1 cellular context compared by ENCODE assay signal in the genomic region with DNA sequence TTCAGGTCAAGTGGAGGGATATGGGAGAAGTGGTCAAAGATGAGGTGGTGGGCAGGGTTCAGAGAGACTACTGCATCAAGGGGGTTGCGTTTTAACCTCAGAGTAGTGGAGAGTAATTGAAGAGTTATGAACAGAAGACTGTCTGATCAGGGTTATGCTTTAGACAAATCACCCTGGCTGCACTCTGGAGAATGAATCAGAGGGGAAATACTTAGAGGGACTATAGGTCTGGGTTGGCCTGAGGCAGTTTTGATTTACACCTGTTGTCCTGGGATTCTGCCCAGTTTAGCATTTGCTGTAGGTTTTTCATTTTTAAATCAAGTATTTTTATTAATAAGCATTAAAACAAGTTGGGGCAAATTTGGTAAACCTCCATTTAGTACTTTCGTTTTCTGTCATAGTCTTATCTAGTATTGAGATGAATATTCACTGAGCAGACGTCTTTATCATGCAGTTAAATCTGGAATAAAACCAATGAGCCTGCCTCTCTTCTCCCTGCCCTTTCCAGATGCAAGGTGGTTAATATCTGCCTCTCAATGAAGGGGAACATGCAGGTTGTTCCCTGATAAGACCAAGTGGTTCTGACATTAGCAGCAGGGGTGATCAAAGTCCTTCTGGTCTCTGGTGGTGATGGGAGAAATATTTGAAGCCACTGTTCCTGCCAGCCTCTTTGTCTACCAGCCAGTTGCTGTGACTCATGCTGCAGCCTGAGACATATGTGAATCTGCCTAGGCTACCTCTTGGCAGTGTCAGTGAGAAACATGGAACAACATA.
TF ChIP-seq lines count a peak whose summit lies in the region.

No MANE protein-coding gene starts in this region.

TF ChIP-seq in HepG2, 621 proteins besides CTCF, POLR2A, EP300 and RAD21 (continued from another document and continues in another):
- TF ChIP-seq ZFP82 (CRISPR knock-in tag; IDR thresholded peaks at IDR 0.05; ENCODE audit: borderline replicate concordance) (no peak), HNRNPK (IDR thresholded peaks at IDR 0.05; ENCODE audit: low read depth, low read length, poor library complexity, severe bottlenecking) (no peak), ZNF530 (CRISPR knock-in tag; IDR thresholded peaks at IDR 0.05; ENCODE audit: low read depth) (no peak), ZNF777 (CRISPR knock-in tag; IDR thresholded peaks at IDR 0.05) (no peak), ZFP36L2 (CRISPR knock-in tag; IDR thresholded peaks at IDR 0.05) (no peak), ZMYM2 (CRISPR knock-in tag; IDR thresholded peaks at IDR 0.05) (no peak), ADNP (CRISPR knock-in tag; IDR thresholded peaks at IDR 0.05) (no peak), SOX6 (IDR thresholded peaks at IDR 0.05) (no peak), SOX6 (CRISPR knock-in tag; IDR thresholded peaks at IDR 0.05) (peak; percentile 16; the same call in 1 of the 2 replicates), HMG20A (CRISPR knock-in tag; IDR thresholded peaks at IDR 0.05; ENCODE audit: borderline replicate concordance) (peak; percentile 10; the same call in 1 of the 2 replicates), HNF4G (IDR thresholded peaks at IDR 0.05; ENCODE audit: borderline replicate concordance, low read depth, low read length) (peak; percentile 60; the same call in 1 of the 2 replicates), HNF4G (CRISPR knock-in tag; IDR thresholded peaks at IDR 0.05; ENCODE audit: borderline replicate concordance, low read depth) (no peak; the same call in 1 of the 2 replicates), ZNF563 (CRISPR knock-in tag; IDR thresholded peaks at IDR 0.05) (no peak), KMT2B (CRISPR knock-in tag; IDR thresholded peaks at IDR 0.05) (no peak), ZNF746 (CRISPR knock-in tag; IDR thresholded peaks at IDR 0.05) (no peak), ZFYVE20 (CRISPR knock-in tag; IDR thresholded peaks at IDR 0.05; ENCODE audit: borderline replicate concordance, low read depth) (no peak), FLYWCH1 (CRISPR knock-in tag; IDR thresholded peaks at IDR 0.05) (no peak), MTF2 (CRISPR knock-in tag; IDR thresholded peaks at IDR 0.05; ENCODE audit: borderline replicate concordance) (no peak), ZNF724P (CRISPR knock-in tag; IDR thresholded peaks at IDR 0.05; ENCODE audit: borderline replicate concordance) (no peak), ZNF792 (CRISPR knock-in tag; IDR thresholded peaks at IDR 0.05) (no peak), ZSCAN30 (CRISPR knock-in tag; IDR thresholded peaks at IDR 0.05) (no peak), ZNF547 (CRISPR knock-in tag; IDR thresholded peaks at IDR 0.05) (no peak), KLF11 (CRISPR knock-in tag; IDR thresholded peaks at IDR 0.05) (no peak), GATAD1 (CRISPR knock-in tag; IDR thresholded peaks at IDR 0.05) (no peak), ZNF891 (CRISPR knock-in tag; IDR thresholded peaks at IDR 0.05) (no peak), MED1 (CRISPR knock-in tag; IDR thresholded peaks at IDR 0.05) (peak; percentile 69), CENPX (CRISPR knock-in tag; IDR thresholded peaks at IDR 0.05) (no peak), NR3C1 (CRISPR knock-in tag; IDR thresholded peaks at IDR 0.05) (no peak), ZNF652 (CRISPR knock-in tag; IDR thresholded peaks at IDR 0.05; ENCODE audit: borderline replicate concordance, low read depth) (no peak)
- TF ChIP-seq, protein P1, sequence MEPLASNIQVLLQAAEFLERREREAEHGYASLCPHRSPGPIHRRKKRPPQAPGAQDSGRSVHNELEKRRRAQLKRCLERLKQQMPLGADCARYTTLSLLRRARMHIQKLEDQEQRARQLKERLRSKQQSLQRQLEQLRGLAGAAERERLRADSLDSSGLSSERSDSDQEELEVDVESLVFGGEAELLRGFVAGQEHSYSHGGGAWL (CRISPR knock-in tag; IDR thresholded peaks at IDR 0.05) = no peak
- TF ChIP-seq, protein P2, sequence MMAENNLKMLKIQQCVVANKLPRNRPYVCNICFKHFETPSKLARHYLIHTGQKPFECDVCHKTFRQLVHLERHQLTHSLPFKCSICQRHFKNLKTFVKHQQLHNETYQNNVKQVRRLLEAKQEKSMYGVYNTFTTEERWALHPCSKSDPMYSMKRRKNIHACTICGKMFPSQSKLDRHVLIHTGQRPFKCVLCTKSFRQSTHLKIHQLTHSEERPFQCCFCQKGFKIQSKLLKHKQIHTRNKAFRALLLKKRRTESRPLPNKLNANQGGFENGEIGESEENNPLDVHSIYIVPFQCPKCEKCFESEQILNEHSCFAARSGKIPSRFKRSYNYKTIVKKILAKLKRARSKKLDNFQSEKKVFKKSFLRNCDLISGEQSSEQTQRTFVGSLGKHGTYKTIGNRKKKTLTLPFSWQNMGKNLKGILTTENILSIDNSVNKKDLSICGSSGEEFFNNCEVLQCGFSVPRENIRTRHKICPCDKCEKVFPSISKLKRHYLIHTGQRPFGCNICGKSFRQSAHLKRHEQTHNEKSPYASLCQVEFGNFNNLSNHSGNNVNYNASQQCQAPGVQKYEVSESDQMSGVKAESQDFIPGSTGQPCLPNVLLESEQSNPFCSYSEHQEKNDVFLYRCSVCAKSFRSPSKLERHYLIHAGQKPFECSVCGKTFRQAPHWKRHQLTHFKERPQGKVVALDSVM (CRISPR knock-in tag; IDR thresholded peaks at IDR 0.05) = no peak
- TF ChIP-seq, protein P3, sequence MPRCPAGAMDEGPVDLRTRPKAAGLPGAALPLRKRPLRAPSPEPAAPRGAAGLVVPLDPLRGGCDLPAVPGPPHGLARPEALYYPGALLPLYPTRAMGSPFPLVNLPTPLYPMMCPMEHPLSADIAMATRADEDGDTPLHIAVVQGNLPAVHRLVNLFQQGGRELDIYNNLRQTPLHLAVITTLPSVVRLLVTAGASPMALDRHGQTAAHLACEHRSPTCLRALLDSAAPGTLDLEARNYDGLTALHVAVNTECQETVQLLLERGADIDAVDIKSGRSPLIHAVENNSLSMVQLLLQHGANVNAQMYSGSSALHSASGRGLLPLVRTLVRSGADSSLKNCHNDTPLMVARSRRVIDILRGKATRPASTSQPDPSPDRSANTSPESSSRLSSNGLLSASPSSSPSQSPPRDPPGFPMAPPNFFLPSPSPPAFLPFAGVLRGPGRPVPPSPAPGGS (CRISPR knock-in tag; IDR thresholded peaks at IDR 0.05) = no peak
- TF ChIP-seq, protein P4, sequence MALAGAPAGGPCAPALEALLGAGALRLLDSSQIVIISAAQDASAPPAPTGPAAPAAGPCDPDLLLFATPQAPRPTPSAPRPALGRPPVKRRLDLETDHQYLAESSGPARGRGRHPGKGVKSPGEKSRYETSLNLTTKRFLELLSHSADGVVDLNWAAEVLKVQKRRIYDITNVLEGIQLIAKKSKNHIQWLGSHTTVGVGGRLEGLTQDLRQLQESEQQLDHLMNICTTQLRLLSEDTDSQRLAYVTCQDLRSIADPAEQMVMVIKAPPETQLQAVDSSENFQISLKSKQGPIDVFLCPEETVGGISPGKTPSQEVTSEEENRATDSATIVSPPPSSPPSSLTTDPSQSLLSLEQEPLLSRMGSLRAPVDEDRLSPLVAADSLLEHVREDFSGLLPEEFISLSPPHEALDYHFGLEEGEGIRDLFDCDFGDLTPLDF (CRISPR knock-in tag; IDR thresholded peaks at IDR 0.05) = no peak
- TF ChIP-seq, protein P5, sequence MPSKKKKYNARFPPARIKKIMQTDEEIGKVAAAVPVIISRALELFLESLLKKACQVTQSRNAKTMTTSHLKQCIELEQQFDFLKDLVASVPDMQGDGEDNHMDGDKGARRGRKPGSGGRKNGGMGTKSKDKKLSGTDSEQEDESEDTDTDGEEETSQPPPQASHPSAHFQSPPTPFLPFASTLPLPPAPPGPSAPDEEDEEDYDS (CRISPR knock-in tag; IDR thresholded peaks at IDR 0.05) = peak; percentile 48; the same call in 1 of the 2 replicates
- TF ChIP-seq, protein P6, sequence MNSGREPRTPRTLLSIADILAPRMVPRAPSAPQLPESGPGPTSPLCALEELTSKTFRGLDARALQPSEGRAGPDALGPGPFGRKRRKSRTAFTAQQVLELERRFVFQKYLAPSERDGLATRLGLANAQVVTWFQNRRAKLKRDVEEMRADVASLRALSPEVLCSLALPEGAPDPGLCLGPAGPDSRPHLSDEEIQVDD (CRISPR knock-in tag; IDR thresholded peaks at IDR 0.05; ENCODE audit: borderline replicate concordance) = no peak
- TF ChIP-seq, protein P7, sequence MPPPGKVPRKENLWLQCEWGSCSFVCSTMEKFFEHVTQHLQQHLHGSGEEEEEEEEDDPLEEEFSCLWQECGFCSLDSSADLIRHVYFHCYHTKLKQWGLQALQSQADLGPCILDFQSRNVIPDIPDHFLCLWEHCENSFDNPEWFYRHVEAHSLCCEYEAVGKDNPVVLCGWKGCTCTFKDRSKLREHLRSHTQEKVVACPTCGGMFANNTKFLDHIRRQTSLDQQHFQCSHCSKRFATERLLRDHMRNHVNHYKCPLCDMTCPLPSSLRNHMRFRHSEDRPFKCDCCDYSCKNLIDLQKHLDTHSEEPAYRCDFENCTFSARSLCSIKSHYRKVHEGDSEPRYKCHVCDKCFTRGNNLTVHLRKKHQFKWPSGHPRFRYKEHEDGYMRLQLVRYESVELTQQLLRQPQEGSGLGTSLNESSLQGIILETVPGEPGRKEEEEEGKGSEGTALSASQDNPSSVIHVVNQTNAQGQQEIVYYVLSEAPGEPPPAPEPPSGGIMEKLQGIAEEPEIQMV (CRISPR knock-in tag; IDR thresholded peaks at IDR 0.05; ENCODE audit: low read depth) = no peak
- TF ChIP-seq, protein P8, sequence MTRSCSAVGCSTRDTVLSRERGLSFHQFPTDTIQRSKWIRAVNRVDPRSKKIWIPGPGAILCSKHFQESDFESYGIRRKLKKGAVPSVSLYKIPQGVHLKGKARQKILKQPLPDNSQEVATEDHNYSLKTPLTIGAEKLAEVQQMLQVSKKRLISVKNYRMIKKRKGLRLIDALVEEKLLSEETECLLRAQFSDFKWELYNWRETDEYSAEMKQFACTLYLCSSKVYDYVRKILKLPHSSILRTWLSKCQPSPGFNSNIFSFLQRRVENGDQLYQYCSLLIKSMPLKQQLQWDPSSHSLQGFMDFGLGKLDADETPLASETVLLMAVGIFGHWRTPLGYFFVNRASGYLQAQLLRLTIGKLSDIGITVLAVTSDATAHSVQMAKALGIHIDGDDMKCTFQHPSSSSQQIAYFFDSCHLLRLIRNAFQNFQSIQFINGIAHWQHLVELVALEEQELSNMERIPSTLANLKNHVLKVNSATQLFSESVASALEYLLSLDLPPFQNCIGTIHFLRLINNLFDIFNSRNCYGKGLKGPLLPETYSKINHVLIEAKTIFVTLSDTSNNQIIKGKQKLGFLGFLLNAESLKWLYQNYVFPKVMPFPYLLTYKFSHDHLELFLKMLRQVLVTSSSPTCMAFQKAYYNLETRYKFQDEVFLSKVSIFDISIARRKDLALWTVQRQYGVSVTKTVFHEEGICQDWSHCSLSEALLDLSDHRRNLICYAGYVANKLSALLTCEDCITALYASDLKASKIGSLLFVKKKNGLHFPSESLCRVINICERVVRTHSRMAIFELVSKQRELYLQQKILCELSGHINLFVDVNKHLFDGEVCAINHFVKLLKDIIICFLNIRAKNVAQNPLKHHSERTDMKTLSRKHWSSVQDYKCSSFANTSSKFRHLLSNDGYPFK (CRISPR knock-in tag; IDR thresholded peaks at IDR 0.05; ENCODE audit: borderline replicate concordance) = no peak
- TF ChIP-seq, protein P9, sequence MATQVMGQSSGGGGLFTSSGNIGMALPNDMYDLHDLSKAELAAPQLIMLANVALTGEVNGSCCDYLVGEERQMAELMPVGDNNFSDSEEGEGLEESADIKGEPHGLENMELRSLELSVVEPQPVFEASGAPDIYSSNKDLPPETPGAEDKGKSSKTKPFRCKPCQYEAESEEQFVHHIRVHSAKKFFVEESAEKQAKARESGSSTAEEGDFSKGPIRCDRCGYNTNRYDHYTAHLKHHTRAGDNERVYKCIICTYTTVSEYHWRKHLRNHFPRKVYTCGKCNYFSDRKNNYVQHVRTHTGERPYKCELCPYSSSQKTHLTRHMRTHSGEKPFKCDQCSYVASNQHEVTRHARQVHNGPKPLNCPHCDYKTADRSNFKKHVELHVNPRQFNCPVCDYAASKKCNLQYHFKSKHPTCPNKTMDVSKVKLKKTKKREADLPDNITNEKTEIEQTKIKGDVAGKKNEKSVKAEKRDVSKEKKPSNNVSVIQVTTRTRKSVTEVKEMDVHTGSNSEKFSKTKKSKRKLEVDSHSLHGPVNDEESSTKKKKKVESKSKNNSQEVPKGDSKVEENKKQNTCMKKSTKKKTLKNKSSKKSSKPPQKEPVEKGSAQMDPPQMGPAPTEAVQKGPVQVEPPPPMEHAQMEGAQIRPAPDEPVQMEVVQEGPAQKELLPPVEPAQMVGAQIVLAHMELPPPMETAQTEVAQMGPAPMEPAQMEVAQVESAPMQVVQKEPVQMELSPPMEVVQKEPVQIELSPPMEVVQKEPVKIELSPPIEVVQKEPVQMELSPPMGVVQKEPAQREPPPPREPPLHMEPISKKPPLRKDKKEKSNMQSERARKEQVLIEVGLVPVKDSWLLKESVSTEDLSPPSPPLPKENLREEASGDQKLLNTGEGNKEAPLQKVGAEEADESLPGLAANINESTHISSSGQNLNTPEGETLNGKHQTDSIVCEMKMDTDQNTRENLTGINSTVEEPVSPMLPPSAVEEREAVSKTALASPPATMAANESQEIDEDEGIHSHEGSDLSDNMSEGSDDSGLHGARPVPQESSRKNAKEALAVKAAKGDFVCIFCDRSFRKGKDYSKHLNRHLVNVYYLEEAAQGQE (IDR thresholded peaks at IDR 0.05; ENCODE audit: borderline replicate concordance in 1 of 2, low read depth in 1 of 2, low read length in 2 of 2) = no peak
- TF ChIP-seq, protein P10, sequence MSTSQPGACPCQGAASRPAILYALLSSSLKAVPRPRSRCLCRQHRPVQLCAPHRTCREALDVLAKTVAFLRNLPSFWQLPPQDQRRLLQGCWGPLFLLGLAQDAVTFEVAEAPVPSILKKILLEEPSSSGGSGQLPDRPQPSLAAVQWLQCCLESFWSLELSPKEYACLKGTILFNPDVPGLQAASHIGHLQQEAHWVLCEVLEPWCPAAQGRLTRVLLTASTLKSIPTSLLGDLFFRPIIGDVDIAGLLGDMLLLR (CRISPR knock-in tag; IDR thresholded peaks at IDR 0.05) = no peak
- TF ChIP-seq, protein P11, sequence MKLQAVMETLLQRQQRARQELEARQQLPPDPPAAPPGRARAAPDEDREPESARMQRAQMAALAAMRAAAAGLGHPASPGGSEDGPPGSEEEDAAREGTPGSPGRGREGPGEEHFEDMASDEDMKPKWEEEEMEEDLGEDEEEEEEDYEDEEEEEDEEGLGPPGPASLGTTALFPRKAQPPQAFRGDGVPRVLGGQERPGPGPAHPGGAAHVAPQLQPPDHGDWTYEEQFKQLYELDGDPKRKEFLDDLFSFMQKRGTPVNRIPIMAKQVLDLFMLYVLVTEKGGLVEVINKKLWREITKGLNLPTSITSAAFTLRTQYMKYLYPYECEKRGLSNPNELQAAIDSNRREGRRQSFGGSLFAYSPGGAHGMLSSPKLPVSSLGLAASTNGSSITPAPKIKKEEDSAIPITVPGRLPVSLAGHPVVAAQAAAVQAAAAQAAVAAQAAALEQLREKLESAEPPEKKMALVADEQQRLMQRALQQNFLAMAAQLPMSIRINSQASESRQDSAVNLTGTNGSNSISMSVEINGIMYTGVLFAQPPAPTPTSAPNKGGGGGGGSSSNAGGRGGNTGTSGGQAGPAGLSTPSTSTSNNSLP (IDR thresholded peaks at IDR 0.05; ENCODE audit: low read depth, low read length) = no peak
- TF ChIP-seq, protein P12, sequence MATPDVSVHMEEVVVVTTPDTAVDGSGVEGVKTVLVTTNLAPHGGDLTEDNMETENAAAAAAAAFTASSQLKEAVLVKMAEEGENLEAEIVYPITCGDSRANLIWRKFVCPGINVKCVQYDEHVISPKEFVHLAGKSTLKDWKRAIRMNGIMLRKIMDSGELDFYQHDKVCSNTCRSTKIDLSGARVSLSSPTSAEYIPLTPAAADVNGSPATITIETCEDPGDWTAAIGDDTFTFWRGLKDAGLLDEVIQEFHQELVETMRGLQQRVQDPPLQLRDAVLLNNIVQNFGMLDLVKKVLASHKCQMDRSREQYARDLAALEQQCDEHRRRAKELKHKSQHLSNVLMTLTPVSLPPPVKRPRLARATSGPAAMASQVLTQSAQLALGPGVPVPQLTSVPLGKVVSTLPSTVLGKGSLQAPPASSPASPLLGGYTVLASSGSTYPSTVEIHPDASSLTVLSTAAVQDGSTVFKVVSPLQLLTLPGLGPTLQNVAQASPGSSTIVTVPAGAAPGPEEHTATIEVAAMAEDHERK (CRISPR knock-in tag; IDR thresholded peaks at IDR 0.05; ENCODE audit: low read depth) = no peak
